Comparison of ENCODE assay signal across 11 cellular contexts in the genomic region with DNA sequence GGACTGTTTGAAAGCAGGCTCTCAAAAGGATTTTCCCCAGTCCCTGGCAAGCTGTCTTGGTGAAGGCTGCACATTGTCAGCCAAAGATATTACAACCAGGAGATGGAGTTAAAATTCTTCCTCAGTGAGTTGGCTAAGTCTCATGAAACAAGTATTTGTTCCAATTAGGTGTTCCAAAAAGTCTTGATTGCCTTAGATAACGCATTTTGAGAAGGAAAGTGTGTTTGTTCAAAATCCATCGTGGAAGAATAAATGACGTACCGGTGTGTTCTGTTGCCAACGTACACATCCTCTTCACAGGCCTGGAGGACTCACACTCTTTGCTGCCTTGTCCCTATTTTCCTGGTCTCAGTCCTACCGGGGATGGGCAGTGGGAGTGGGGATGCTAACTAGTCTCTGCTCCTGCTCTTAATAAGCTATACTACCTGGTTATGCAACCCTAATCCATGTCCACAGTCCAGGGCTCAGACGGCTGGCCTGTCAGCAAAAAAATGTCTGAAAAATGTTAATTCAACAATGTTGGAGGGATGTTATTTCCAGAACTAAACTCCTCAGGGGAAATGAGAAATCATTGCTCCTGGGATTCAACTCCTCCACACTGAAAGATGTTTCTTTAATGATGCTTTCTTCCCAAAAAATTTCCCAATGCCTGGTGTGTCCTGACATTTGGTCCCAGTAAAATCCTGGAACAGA.
DNase-seq lines count a peak whose midpoint lies in the region; ATAC-seq and TF ChIP-seq lines count a peak whose summit lies in the region.
"Had no signal": no experiment of that assay in that cellular context is flagged by ENCODE, and none has a peak within 500 bp of the region (broad histone marks: within the 10 kb centered on the region; RNA-seq: fewer than 3 reads in every experiment).

No MANE protein-coding gene starts in this region.

- H3K79me2 ChIP-seq in parathyroid adenoma = no peaks in the 10 kb centered on the region

- ATAC-seq in foreskin keratinocyte (peak; percentile 45), HG03457 (IDR thresholded peaks at IDR 0.05; ENCODE audit: unreplicated experiment) (no peak), HG03045 (IDR thresholded peaks at IDR 0.05; ENCODE audit: unreplicated experiment) (no peak)
- ATAC-seq: activated CD8-positive, alpha-beta memory T cell treated with anti-CD3 and anti-CD28 coated beads, Interleukin-2, amount 10 ng/mL, durations not matched to agents 7 days and 5 days had no signal

- POLR2A ChIA-PET in AG04449 (lab: Yijun Ruan, JAX) = interaction anchor here (1.7 kb wide), 1 partner anchor 171 kb away, joined by 4 read pairs; no protein-coding TSS in a partner anchor

- DNase-seq in AG04449 (ENCODE audit: low read depth, low spot score) = peak; percentile 81
- DNase-seq in amniotic stem cell (lab: John Stamatoyannopoulos, UW) = peak; percentile 53
- peak; percentile 30 to 73 for DNase-seq in foreskin keratinocyte
- no peak for DNase-seq in HT-29 (ENCODE audit: low spot score)
- no peak for DNase-seq in activated CD4-positive, alpha-beta T cell treated with anti-CD3 and anti-CD28 coated beads for 1 hour
- DNase-seq: activated CD8-positive, alpha-beta memory T cell treated with anti-CD3 and anti-CD28 coated beads, Interleukin-2, amount 10 ng/mL, durations not matched to agents 7 days and 5 days; cerebellar nuclear complex; KG1 had no signal

- no peaks in the 10 kb centered on the region for H3K36me3 ChIP-seq in parathyroid adenoma (ENCODE audit: control insufficient read depth, insufficient read depth, low read length)

- no peak overlapping the region for H2AFZ ChIP-seq in parathyroid adenoma

- H3K4me1 ChIP-seq in foreskin keratinocyte = peaks cover 18% of the 10 kb centered on the region
- peaks cover 4% of the 10 kb centered on the region for H3K4me1 ChIP-seq in parathyroid adenoma

- CTCF ChIA-PET in AG04449 (lab: Yijun Ruan, JAX) = interaction anchor here (1.4 to 2.0 kb wide), 5 partner anchors 9 to 249 kb away, joined by 4 to 6 read pairs (median 4); no protein-coding TSS in a partner anchor

- H3K4me2 ChIP-seq in parathyroid adenoma (ENCODE audit: low read length) = no peak overlapping the region

- no peaks in the 10 kb centered on the region for H3K9me3 ChIP-seq in parathyroid adenoma (ENCODE audit: control insufficient read depth, low read length)

- H3K27ac ChIP-seq in foreskin keratinocyte (no peak overlapping the region), parathyroid adenoma (peak overlapping the region; percentile 60)

- TF ChIP-seq CTCF in AG04449 (IDR thresholded peaks at IDR 0.05; ENCODE audit: insufficient read depth, low read length, missing control alignments) = no peak
- TF ChIP-seq CTCF in foreskin keratinocyte (conservative IDR thresholded peaks at IDR 0.05) = no peak
- TF ChIP-seq CTCF in parathyroid adenoma (IDR thresholded peaks at IDR 0.05) = no peak

- H3K27me3 ChIP-seq in foreskin keratinocyte = no peaks in the 10 kb centered on the region
- H3K27me3 ChIP-seq in parathyroid adenoma (ENCODE audit: control insufficient read depth, insufficient read depth, low read length) = no peaks in the 10 kb centered on the region

- H3K9ac ChIP-seq in parathyroid adenoma = no peak overlapping the region

- no peak overlapping the region; the same call in none of the 2 replicates for H3K4me3 ChIP-seq in AG04449 (ENCODE audit: low read depth, low read length)
- no peak overlapping the region for H3K4me3 ChIP-seq in parathyroid adenoma (ENCODE audit: low read depth, low read length)

Comparison
In these comparisons a context has a peak if more than half of its experiments do, and no peak if none do; other contexts are left out.
1. DNase-seq: peak in AG04449 (single experiment), amniotic stem cell (single experiment) and foreskin keratinocyte (2 of 2); none in HT-29 (single experiment) and activated CD4-positive, alpha-beta T cell treated with anti-CD3 and anti-CD28 coated beads for 1 hour (single experiment).